ENCODE assay signal across 7 cellular contexts in genomic region chr16:79767597-79768280, GRCh38.
DNase-seq lines count a peak whose midpoint lies in the region; ATAC-seq, FAIRE-seq and TF ChIP-seq lines count a peak whose summit lies in the region.

No MANE protein-coding gene starts in this region.

- peak overlapping the region; percentile 7 for H2AFZ ChIP-seq in astrocyte (ENCODE audit: low read depth, low read length)

- H3K27me3 Mint-ChIP-seq in astrocyte (ENCODE audit: low read depth, unreplicated experiment): no peaks in the 10 kb centered on the region

- H3K9ac ChIP-seq in astrocyte (ENCODE audit: low read length) (peak overlapping the region; percentile 12), kidney (ENCODE audit: low read length in 2 of 2) (peak overlapping the region in 1 of 2 donors; percentile 59)

- FAIRE-seq in astrocyte (lab: Jason Lieb, UNC) (no peak), kidney (lab: Jason Lieb, UNC) (no peak)

- H3K36me3 Mint-ChIP-seq in astrocyte (ENCODE audit: low read depth, unreplicated experiment): peaks cover 2% of the 10 kb centered on the region

- peak overlapping the region; percentile 88 for H3K27ac Mint-ChIP-seq in astrocyte (ENCODE audit: unreplicated experiment)

- peak overlapping the region; percentile 70 for H3K4me2 ChIP-seq in astrocyte (ENCODE audit: low read length)

- no peak overlapping the region for H3K27ac ChIP-seq in astrocyte (ENCODE audit: low read depth, low read length)
- peak overlapping the region; percentile 74 to 88 for H3K27ac ChIP-seq in kidney (ENCODE audit: low read depth in 2 of 2, low read length in 2 of 2)

- H3K4me1 Mint-ChIP-seq in astrocyte (ENCODE audit: low read depth, unreplicated experiment): peaks cover 23% of the 10 kb centered on the region

- H3K4me1 ChIP-seq in astrocyte (ENCODE audit: insufficient read depth, low read length): peaks cover 9% of the 10 kb centered on the region
- H3K4me1 ChIP-seq in kidney (ENCODE audit: control insufficient read depth in 1 of 2, insufficient read depth in 1 of 2, low read depth in 1 of 2, low read length in 2 of 2): peaks cover 19 to 42% of the 10 kb centered on the region in 2 donors

- ATAC-seq in HG03521 (IDR thresholded peaks at IDR 0.05; ENCODE audit: unreplicated experiment) (no peak), GM19035 (IDR thresholded peaks at IDR 0.05; ENCODE audit: unreplicated experiment) (no peak)

- intact Hi-C loops in kidney (cut with DNase I): no loop called here

- TF ChIP-seq CTCF in astrocyte (IDR thresholded peaks at IDR 0.05; ENCODE audit: insufficient read depth, low read depth, low read length): peak; percentile 20
- peak; percentile 30 for TF ChIP-seq CTCF in kidney (IDR thresholded peaks at IDR 0.05; ENCODE audit: borderline replicate concordance, extremely low read depth, insufficient read depth)

- no peaks in the 10 kb centered on the region for H4K20me1 ChIP-seq in astrocyte (ENCODE audit: insufficient read depth, low read length)

- DNase-seq in H4 (ENCODE audit: low spot score) (peak; percentile 17), astrocyte (ENCODE audit: low read depth) (peak; percentile 12), kidney (peak; percentile 61), superior temporal gyrus (ENCODE audit: extremely low spot score) (peak; percentile 50), DMS 273 (lab: John Stamatoyannopoulos, UW; ENCODE audit: unreplicated experiment) (no peak)

- H3K79me2 ChIP-seq in astrocyte (ENCODE audit: insufficient read depth, low read length): no peaks in the 10 kb centered on the region

- no peaks in the 10 kb centered on the region for H3K9me3 ChIP-seq in astrocyte (ENCODE audit: insufficient read depth, low read depth, low read length)
- no peaks in the 10 kb centered on the region for H3K9me3 ChIP-seq in kidney (ENCODE audit: control insufficient read depth in 1 of 2, low read length in 2 of 2)

- no peaks in the 10 kb centered on the region for H3K27me3 ChIP-seq in astrocyte (ENCODE audit: insufficient read depth, low read length)

- H3K4me3 ChIP-seq in astrocyte (ENCODE audit: insufficient read depth, low read depth, low read length): peak overlapping the region; percentile 37
- peak overlapping the region; percentile 12 to 54 for H3K4me3 ChIP-seq in kidney (ENCODE audit: low read length in 2 of 2)

- no peaks in the 10 kb centered on the region for H3K9me3 Mint-ChIP-seq in astrocyte (ENCODE audit: unreplicated experiment)

- no peaks in the 10 kb centered on the region for H3K36me3 ChIP-seq in astrocyte (ENCODE audit: insufficient read depth, low read length)
- H3K36me3 ChIP-seq in kidney (ENCODE audit: control insufficient read depth in 1 of 2, insufficient read depth in 2 of 2, low read length in 2 of 2): no peaks in the 10 kb centered on the region

- H3K4me3 Mint-ChIP-seq in astrocyte (ENCODE audit: unreplicated experiment): no peak overlapping the region
